Comparison of ENCODE assay signal across 8 cellular contexts in the genomic region with DNA sequence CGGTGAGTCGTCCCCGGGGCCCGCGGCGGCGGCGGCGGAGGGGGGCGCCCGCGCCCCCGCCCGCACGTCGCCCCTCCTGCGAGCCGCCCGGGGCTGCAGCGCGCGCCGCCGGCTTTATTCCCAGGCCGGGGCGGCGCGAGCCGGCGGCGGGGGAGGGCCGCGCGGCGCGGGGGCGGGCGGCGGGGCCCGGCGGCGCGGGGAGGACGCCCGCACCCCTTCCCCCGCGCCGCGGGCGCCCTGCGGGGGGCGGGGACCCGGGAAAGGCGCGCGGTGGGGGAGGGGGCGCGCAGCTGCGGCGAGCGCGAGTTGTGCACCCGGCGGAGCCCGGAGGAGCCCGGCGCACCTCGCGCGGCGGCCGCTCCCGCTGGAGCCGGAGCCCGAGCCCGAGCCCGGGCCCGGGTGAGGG. TPM values are rescaled to one million over a fixed set of nuclear protein-coding genes. Genes with fewer than 3 reads are reported as not detected.
A peak's percentile ranks its signal among the peaks of the same experiment; 100 is the strongest.
DNase-seq lines count a peak whose midpoint lies in the region; ATAC-seq, FAIRE-seq and TF ChIP-seq lines count a peak whose summit lies in the region.

No MANE protein-coding gene starts in this region.

- no peaks in the 10 kb centered on the region for H3K9me3 Mint-ChIP-seq in CD4-positive, alpha-beta memory T cell
- no peaks in the 10 kb centered on the region for H3K9me3 Mint-ChIP-seq in CD14-positive monocyte

- no peak for TF ChIP-seq POLR2A in HepG2 (IDR thresholded peaks at IDR 0.05; ENCODE audit: insufficient read depth in 1 of 2, low read depth in 2 of 2, low read length in 2 of 2)

- CTCF ChIA-PET in CD4-positive, alpha-beta memory T cell (lab: Charles Lee; ENCODE audit: partially characterized antibody), result interaction anchor here (0.9 to 2.3 kb wide), 6 partner anchors 11 to 371 kb away, joined by 3 to 12 read pairs (median 4); partner anchors contain the start of gene SMIM29
- CTCF ChIA-PET in HepG2 (lab: Yijun Ruan, JAX; ENCODE audit: low intra/inter-chr PET ratio, low total read pairs), result no interaction called here

- ATAC-seq in GM19463 (IDR thresholded peaks at IDR 0.05; ENCODE audit: unreplicated experiment), result peak; percentile 14
- peak; percentile 41 for ATAC-seq in HepG2
- ATAC-seq in GM21619 (IDR thresholded peaks at IDR 0.05; ENCODE audit: unreplicated experiment), result no peak

- no peak for FAIRE-seq in HepG2 (lab: Jason Lieb, UNC)

- no peaks in the 10 kb centered on the region for H3K27me3 ChIP-seq in CD4-positive, alpha-beta memory T cell (ENCODE audit: insufficient read depth, low read length)
- H3K27me3 ChIP-seq in brain microvascular endothelial cell (replicated peaks) (no peaks in the 10 kb centered on the region), HepG2 (ENCODE audit: control insufficient read depth in 1 of 2, insufficient read depth in 2 of 2, low read length in 2 of 2) (no peaks in the 10 kb centered on the region; a peak in 1 of 5 replicates), thymus (ENCODE audit: control insufficient read depth, insufficient read depth) (no peaks in the 10 kb centered on the region)

- no peak for TF ChIP-seq RAD21 in HepG2 (CRISPR knock-in tag; IDR thresholded peaks at IDR 0.05)

- no CpG with 5 or more reads among the region's 78 CpGs for WGBS in HepG2 (ENCODE audit: low lambda C conversion rate)
- under 1% methylated on average over 75 of the region's 78 CpGs for WGBS in thymus

- peaks cover 17% of the 10 kb centered on the region for H3K36me3 ChIP-seq in CD4-positive, alpha-beta memory T cell (ENCODE audit: insufficient read depth, low read length)
- H3K36me3 ChIP-seq in brain microvascular endothelial cell (replicated peaks), result peaks cover 17% of the 10 kb centered on the region
- H3K36me3 ChIP-seq in HepG2 (replicated peaks in 1 of 2; ENCODE audit: control insufficient read depth in 1 of 2, insufficient read depth in 2 of 2, low read length in 2 of 2), result peaks cover 10 to 21% of the 10 kb centered on the region in 2 experiments; a peak in 4 of 5 replicates
- peaks cover 27% of the 10 kb centered on the region for H3K36me3 ChIP-seq in thymus (ENCODE audit: control insufficient read depth, insufficient read depth)

- peak overlapping the region; percentile 88 for H3K9ac ChIP-seq in HepG2 (ENCODE audit: insufficient read depth, low read depth, low read length)

- peak in 4 of 5 donors; percentile 29 to 36 (median 34) for DNase-seq in CD4-positive, alpha-beta memory T cell
- DNase-seq in LNCaP clone FGC (ENCODE audit: low read depth), result no peak
- no peak for DNase-seq in brain microvascular endothelial cell
- DNase-seq in HepG2 (ENCODE audit: low spot score), result no peak
- no peak for DNase-seq in CD14-positive monocyte (ENCODE audit: low spot score)

- H2AFZ ChIP-seq in HepG2 (ENCODE audit: low read length), result no peak overlapping the region

- H3K4me2 ChIP-seq in HepG2 (ENCODE audit: low read depth, low read length), result peak overlapping the region; percentile 91

- no peaks in the 10 kb centered on the region for H3K9me3 ChIP-seq in CD4-positive, alpha-beta memory T cell (ENCODE audit: control insufficient read depth in 1 of 2, low read length in 2 of 2)
- no peaks in the 10 kb centered on the region for H3K9me3 ChIP-seq in HepG2 (ENCODE audit: low read length)
- no peaks in the 10 kb centered on the region for H3K9me3 ChIP-seq in thymus (ENCODE audit: control insufficient read depth)

- peaks cover 15 to 58% (median 35%) of the 10 kb centered on the region in 4 donors for H3K4me1 Mint-ChIP-seq in CD4-positive, alpha-beta memory T cell
- H3K4me1 Mint-ChIP-seq in CD14-positive monocyte, result peaks cover 25% of the 10 kb centered on the region

- H3K4me3 Mint-ChIP-seq in CD4-positive, alpha-beta memory T cell, result peak overlapping the region in 1 of 8 donors; percentile 90
- H3K4me3 Mint-ChIP-seq in CD14-positive monocyte, result peak overlapping the region in 1 of 2 donors; percentile 87

- H3K4me1 ChIP-seq in CD4-positive, alpha-beta memory T cell (ENCODE audit: insufficient read depth, low read length), result peaks cover 37% of the 10 kb centered on the region
- H3K4me1 ChIP-seq in HepG2 (ENCODE audit: insufficient read depth, low read length) (peaks cover 37% of the 10 kb centered on the region), thymus (ENCODE audit: control insufficient read depth, insufficient read depth, low read length) (peaks cover 22% of the 10 kb centered on the region)

- in situ Hi-C loops in brain microvascular endothelial cell (cut with HindIII; ENCODE audit: low pct_ligation_motif_present, low sequenced_read_pairs) (no loop called here), HepG2 (cut with HindIII; ENCODE audit: extremely low pct_ligation_motif_present, low pct_unique_long_range_greater_than_20kb) (loop anchor here (25.0 kb wide), 1 partner anchor 375 kb away; no protein-coding TSS in a partner anchor)

- H4K20me1 ChIP-seq in HepG2 (ENCODE audit: insufficient read depth, low read length), result no peaks in the 10 kb centered on the region

- no TSS peak for BruUV-seq in HepG2 (replicated peaks; lab: Mats Ljungman, UMichigan)

- TF ChIP-seq EP300 in HepG2 (IDR thresholded peaks at IDR 0.05; ENCODE audit: low read depth in 2 of 2, low read length in 2 of 2), result no peak
- no peak for TF ChIP-seq EP300 in HepG2 (CRISPR knock-in tag; IDR thresholded peaks at IDR 0.05; ENCODE audit: borderline replicate concordance)

- H3K36me3 Mint-ChIP-seq in CD4-positive, alpha-beta memory T cell, result peaks cover 9 to 26% of the 10 kb centered on the region in 2 donors
- peaks cover 24 to 37% of the 10 kb centered on the region in 2 donors for H3K36me3 Mint-ChIP-seq in CD14-positive monocyte

- intact Hi-C loops in CD4-positive, alpha-beta memory T cell (cut with micrococcal nuclease), result loop anchor here (2.0 to 5.0 kb wide), 4 partner anchors 155 to 1265 kb away; partner anchors contain the start of genes ILRUN, NUDT3 and UQCC2
- intact Hi-C loops in HepG2 (cut with micrococcal nuclease; ENCODE audit: unreplicated experiment), result loop anchor here (2.0 kb wide), 1 partner anchor 37 kb away; no protein-coding TSS in a partner anchor
- intact Hi-C loops in CD14-positive monocyte (cut with micrococcal nuclease), result no loop called here

- H3K27ac Mint-ChIP-seq in CD4-positive, alpha-beta memory T cell, result peak overlapping the region in 1 of 7 donors; percentile 100
- peak overlapping the region in 1 of 7 donors; percentile 94 for H3K27ac Mint-ChIP-seq in CD14-positive monocyte

- H3K27ac ChIP-seq in CD4-positive, alpha-beta memory T cell (ENCODE audit: low read depth, low read length), result peak overlapping the region; percentile 97
- H3K27ac ChIP-seq in brain microvascular endothelial cell, result peak overlapping the region; percentile 76
- peak overlapping the region; percentile 65 for H3K27ac ChIP-seq in HepG2 (ENCODE audit: extremely low read length, insufficient read depth, low read length)
- H3K27ac ChIP-seq in thymus (ENCODE audit: low read depth), result peak overlapping the region; percentile 94

- no peaks in the 10 kb centered on the region for H3K27me3 Mint-ChIP-seq in CD4-positive, alpha-beta memory T cell
- H3K27me3 Mint-ChIP-seq in CD14-positive monocyte (ENCODE audit: low read depth in 3 of 3), result peaks cover 0 to 2% (median 1%) of the 10 kb centered on the region in 3 donors

- TF ChIP-seq CTCF in LNCaP clone FGC (IDR thresholded peaks at IDR 0.05; ENCODE audit: control insufficient read depth, extremely low read depth, insufficient read depth) (no peak), brain microvascular endothelial cell (IDR thresholded peaks at IDR 0.05; ENCODE audit: low read depth, low read length, missing control alignments) (no peak), HepG2 (CRISPR knock-in tag; IDR thresholded peaks at IDR 0.05) (no peak), CD14-positive monocyte (IDR thresholded peaks at IDR 0.05) (no peak)

- POLR2A ChIA-PET in CD4-positive, alpha-beta memory T cell (lab: Charles Lee; ENCODE audit: partially characterized antibody), result interaction anchor here (0.6 to 2.2 kb wide), 24 partner anchors 7 to 1636 kb away, joined by 3 to 140 read pairs (median 4); partner anchors contain the start of genes NUDT3, RPS10, SMIM29 and SNRPC
- POLR2A ChIA-PET in HepG2 (lab: Yijun Ruan, JAX), result interaction anchor here (0.8 to 1.7 kb wide), 8 partner anchors 10 to 189 kb away, joined by 3 to 24 read pairs (median 8); partner anchors contain the start of gene NUDT3

- peaks cover 25% of the 10 kb centered on the region for H3K79me2 ChIP-seq in HepG2 (ENCODE audit: insufficient read depth, low read length)

- H3K4me3 ChIP-seq in CD4-positive, alpha-beta memory T cell (ENCODE audit: low read length in 2 of 2), result peak overlapping the region in 1 of 2 donors; percentile 79
- H3K4me3 ChIP-seq in LNCaP clone FGC (ENCODE audit: low read depth, low read length), result peak overlapping the region; percentile 88
- H3K4me3 ChIP-seq in brain microvascular endothelial cell (ENCODE audit: low read depth, low read length), result peak overlapping the region; percentile 82
- H3K4me3 ChIP-seq in HepG2 (replicated peaks in 1 of 3; ENCODE audit: insufficient read depth in 1 of 3, low read depth in 2 of 3, low read length in 3 of 3), result peak overlapping the region; percentile 79 to 91 (median 86)
- peak overlapping the region; percentile 70 for H3K4me3 ChIP-seq in thymus (ENCODE audit: low read length)

RNA-seq across cellular contexts. Expression of gene HMGA1, which starts 0.6 kb away (rescaled TPM):
- total RNA-seq in CD4-positive, alpha-beta memory T cell, result 10 to 100 TPM; 74.7 to 77.5 TPM
- polyA plus RNA-seq in CD4-positive, alpha-beta memory T cell, result 10 to 100 TPM; 25.4 to 40.8 TPM
- total RNA-seq in HepG2 (2016; rRNA removed; fragmentation: Illumina TruSeq; extraction: Trizol), result 145 and 150 TPM in 2 replicates
- total RNA-seq in HepG2 (2016; cell fraction: cytosol; rRNA removed; fragmentation: Illumina TruSeq; extraction: Trizol; ENCODE audit: low read depth), result 82.4 and 94.2 TPM in 2 replicates
- 136 and 144 TPM in 2 replicates for total RNA-seq in HepG2 (2016; cell fraction: insoluble cytoplasmic fraction; rRNA removed; fragmentation: Illumina TruSeq; extraction: Trizol)
- total RNA-seq in HepG2 (2016; cell fraction: membrane; rRNA removed; fragmentation: Illumina TruSeq; extraction: Trizol), result 218 and 242 TPM in 2 replicates
- 54.7 and 67.6 TPM in 2 replicates for total RNA-seq in HepG2 (2016; cell fraction: nucleus; rRNA removed; fragmentation: Illumina TruSeq; extraction: Trizol)
- polyA plus RNA-seq in HepG2 (2011; rRNA removed) (110 and 117 TPM in 2 replicates), thymus (55.5 TPM), CD14-positive monocyte (10 to 100 TPM; 11.4 to 17.6 TPM)
- 75.3 and 119 TPM in 2 replicates for polyA plus RNA-seq in HepG2 (2011; cell fraction: cytosol; rRNA removed)
- polyA plus RNA-seq in HepG2 (2011; cell fraction: nucleus; rRNA removed), result 94.8 and 98.5 TPM in 2 replicates
- 124 and 156 TPM in 2 replicates for polyA plus RNA-seq in HepG2 (2012)
- polyA plus RNA-seq in HepG2 (2016; cell fraction: cytosol; fragmentation: Illumina TruSeq; extraction: Trizol; ENCODE audit: low read depth), result 263 TPM in 2 replicates
- 365 and 450 TPM in 2 replicates for polyA plus RNA-seq in HepG2 (2016; cell fraction: insoluble cytoplasmic fraction; fragmentation: Illumina TruSeq; extraction: Trizol; ENCODE audit: low read depth)
- polyA plus RNA-seq in HepG2 (2016; cell fraction: membrane; fragmentation: Illumina TruSeq; extraction: Trizol; ENCODE audit: low read depth), result 531 and 581 TPM in 2 replicates
- 216 and 222 TPM in 2 replicates for polyA plus RNA-seq in HepG2 (2016; cell fraction: nucleus; fragmentation: Illumina TruSeq; extraction: Trizol; ENCODE audit: insufficient read depth, low read depth)
- polyA minus RNA-seq in HepG2 (2011; rRNA and poly(A)+ RNA removed; ENCODE audit: low replicate concordance), result 74.1 and 108 TPM in 2 replicates
- 75.7 and 94.8 TPM in 2 replicates for polyA minus RNA-seq in HepG2 (2011; cell fraction: cytosol; rRNA and poly(A)+ RNA removed)
- 17.0 and 21.0 TPM in 2 replicates for polyA minus RNA-seq in HepG2 (2011; cell fraction: nucleus; rRNA and poly(A)+ RNA removed)

RNA-seq across cellular contexts. Expression of gene SMIM29, which starts 11.5 kb away (rescaled TPM):
- total RNA-seq in CD4-positive, alpha-beta memory T cell, result 10 to 100 TPM; 29.7 to 30.1 TPM
- 10 to 100 TPM; 51.5 to 66.5 TPM for polyA plus RNA-seq in CD4-positive, alpha-beta memory T cell
- total RNA-seq in HepG2 (2016; rRNA removed; fragmentation: Illumina TruSeq; extraction: Trizol), result 11.2 and 15.3 TPM in 2 replicates
- 78.6 and 81.3 TPM in 2 replicates for total RNA-seq in HepG2 (2016; cell fraction: cytosol; rRNA removed; fragmentation: Illumina TruSeq; extraction: Trizol; ENCODE audit: low read depth)
- 9.2 and 15.5 TPM in 2 replicates for total RNA-seq in HepG2 (2016; cell fraction: insoluble cytoplasmic fraction; rRNA removed; fragmentation: Illumina TruSeq; extraction: Trizol)
- 58.3 and 62.1 TPM in 2 replicates for total RNA-seq in HepG2 (2016; cell fraction: membrane; rRNA removed; fragmentation: Illumina TruSeq; extraction: Trizol)
- 7.2 and 10.1 TPM in 2 replicates for total RNA-seq in HepG2 (2016; cell fraction: nucleus; rRNA removed; fragmentation: Illumina TruSeq; extraction: Trizol)
- polyA plus RNA-seq in HepG2 (2011; rRNA removed), result 8.8 and 11.9 TPM in 2 replicates
- polyA plus RNA-seq in HepG2 (2011; cell fraction: cytosol; rRNA removed), result 9.0 and 13.2 TPM in 2 replicates
- 14.4 and 18.0 TPM in 2 replicates for polyA plus RNA-seq in HepG2 (2011; cell fraction: nucleus; rRNA removed)
- 3.4 and 5.5 TPM in 2 replicates for polyA plus RNA-seq in HepG2 (2012)
- polyA plus RNA-seq in HepG2 (2016; cell fraction: cytosol; fragmentation: Illumina TruSeq; extraction: Trizol; ENCODE audit: low read depth), result 91.0 and 94.0 TPM in 2 replicates
- polyA plus RNA-seq in HepG2 (2016; cell fraction: insoluble cytoplasmic fraction; fragmentation: Illumina TruSeq; extraction: Trizol; ENCODE audit: low read depth), result 9.6 and 11.4 TPM in 2 replicates
- 61.6 and 63.3 TPM in 2 replicates for polyA plus RNA-seq in HepG2 (2016; cell fraction: membrane; fragmentation: Illumina TruSeq; extraction: Trizol; ENCODE audit: low read depth)
- 13.3 and 16.8 TPM in 2 replicates for polyA plus RNA-seq in HepG2 (2016; cell fraction: nucleus; fragmentation: Illumina TruSeq; extraction: Trizol; ENCODE audit: insufficient read depth, low read depth)
- polyA minus RNA-seq in HepG2 (2011; rRNA and poly(A)+ RNA removed; ENCODE audit: low replicate concordance), result 13.5 and 15.5 TPM in 2 replicates
- 3.9 and 4.0 TPM in 2 replicates for polyA minus RNA-seq in HepG2 (2011; cell fraction: cytosol; rRNA and poly(A)+ RNA removed)
- polyA minus RNA-seq in HepG2 (2011; cell fraction: nucleus; rRNA and poly(A)+ RNA removed), result 5.6 and 6.4 TPM in 2 replicates
- 43.3 TPM for polyA plus RNA-seq in thymus
- 10 to 100 TPM; 57.2 to 66.7 TPM for polyA plus RNA-seq in CD14-positive monocyte

Comparison
In these comparisons a context has a peak if more than half of its experiments do, and no peak if none do; other contexts are left out.
1. DNase-seq: peak in CD4-positive, alpha-beta memory T cell (4 of 5); none in LNCaP clone FGC (single experiment), brain microvascular endothelial cell (single experiment), HepG2 (single experiment) and CD14-positive monocyte (single experiment).
2. intact Hi-C loops: an anchor here in CD4-positive, alpha-beta memory T cell (2.0 to 5.0 kb wide) and HepG2 (2.0 kb wide); none called in CD14-positive monocyte.
3. Peak in every context shown above with its lines, with median percentiles within 50 percentile points of each other: H3K27ac ChIP-seq.